In the genomic region with DNA sequence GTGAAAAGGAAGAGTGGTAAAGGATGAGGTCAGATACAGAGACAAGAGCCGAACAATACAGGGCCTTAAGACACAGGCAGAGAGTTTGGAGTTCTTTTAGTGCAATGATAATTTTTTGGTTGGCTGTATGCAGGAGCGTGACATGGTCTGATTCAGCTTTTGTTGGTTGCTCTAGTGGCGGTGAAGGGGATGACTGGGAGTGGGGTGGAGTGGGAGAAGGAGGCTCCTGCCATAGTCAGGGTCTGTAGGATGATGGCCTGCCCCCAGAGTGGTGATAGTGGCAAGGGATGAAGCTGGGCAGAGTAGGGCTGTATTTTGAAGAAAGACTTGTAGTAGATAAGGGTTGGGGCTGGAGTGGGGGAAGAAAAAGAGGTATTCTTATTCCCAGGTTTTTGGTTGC, we compare ENCODE assay signal across 20 cellular contexts.
A peak's percentile ranks its signal among the peaks of the same experiment; 100 is the strongest.
DNase-seq lines count a peak whose midpoint lies in the region; ATAC-seq, FAIRE-seq and TF ChIP-seq lines count a peak whose summit lies in the region.
"Had no signal": no experiment of that assay in that cellular context is flagged by ENCODE, and none has a peak within 500 bp of the region (broad histone marks: within the 10 kb centered on the region; RNA-seq: fewer than 3 reads in every experiment).

No MANE protein-coding gene starts in this region.

- no peaks in the 10 kb centered on the region for H3K4me1 ChIP-seq in HepG2 (ENCODE audit: insufficient read depth, low read length)
- no peaks in the 10 kb centered on the region for H3K4me1 ChIP-seq in right lobe of liver
- no peaks in the 10 kb centered on the region for H3K4me1 ChIP-seq in GM12878 (ENCODE audit: control insufficient read depth, insufficient read depth, low read length)
- H3K4me1 ChIP-seq: suprapubic skin had no signal

- H3K4me3 ChIP-seq in HepG2 (replicated peaks in 1 of 3; ENCODE audit: insufficient read depth in 1 of 3, low read depth in 2 of 3, low read length in 3 of 3): no peak overlapping the region
- no peak overlapping the region for H3K4me3 ChIP-seq in right lobe of liver
- H3K4me3 ChIP-seq in GM12878: no peak overlapping the region
- H3K4me3 ChIP-seq: suprapubic skin had no signal

- no peaks in the 10 kb centered on the region for H3K36me3 Mint-ChIP-seq in activated CD8-positive, alpha-beta T cell treated with anti-CD3 and anti-CD28 coated beads for 36 hours (ENCODE audit: low read depth)
- H3K36me3 Mint-ChIP-seq: activated naive CD8-positive, alpha-beta T cell treated with anti-CD3 and anti-CD28 coated beads, Interleukin-2, amount 10 ng/mL, durations not matched to agents 7 days and 5 days; naive B cell had no signal

- no peak for DNase-seq in HepG2 (ENCODE audit: low spot score)
- DNase-seq in right lobe of liver: no peak
- DNase-seq in NCI-H2029 (lab: John Stamatoyannopoulos, UW): peak; percentile 6
- DNase-seq in GM12878 (ENCODE audit: low read depth, low spot score): no peak
- no peak for DNase-seq in H4 (ENCODE audit: low spot score)
- DNase-seq in NCI-H2171 (lab: John Stamatoyannopoulos, UW): no peak
- no peak for DNase-seq in activated CD8-positive, alpha-beta T cell treated with anti-CD3 and anti-CD28 coated beads for 36 hours
- DNase-seq: activated CD4-positive, alpha-beta T cell treated with anti-CD3 and anti-CD28 coated beads, Interleukin-2, amount 10 ng/mL, durations not matched to agents 7 days and 5 days; activated CD8-positive, alpha-beta memory T cell treated with anti-CD3 and anti-CD28 coated beads, Interleukin-2, amount 50 U/mL, for 4 hours; activated naive CD8-positive, alpha-beta T cell treated with anti-CD3 and anti-CD28 coated beads, Interleukin-2, amount 10 ng/mL, durations not matched to agents 7 days and 5 days; CD4-positive, alpha-beta T cell; effector memory CD8-positive, alpha-beta T cell; HFFc6; naive B cell; NCI-H1694 treated with DMSO at 0.1 percent for 48 hours; stimulated activated CD8-positive, alpha-beta memory T cell treated with anti-CD3 and anti-CD28 coated beads, Interleukin-4, amount 100 ng/mL, for 48 hours; T-helper 1 cell had no signal

- H3K27me3 ChIP-seq in HepG2 (ENCODE audit: control insufficient read depth in 1 of 2, insufficient read depth in 2 of 2, low read length in 2 of 2) (no peaks in the 10 kb centered on the region), right lobe of liver (no peaks in the 10 kb centered on the region), GM12878 (replicated peaks in 1 of 2; ENCODE audit: control insufficient read depth in 2 of 2, insufficient read depth in 2 of 2, low read length in 1 of 2) (no peaks in the 10 kb centered on the region)
- H3K27me3 ChIP-seq: suprapubic skin had no signal

- no peaks in the 10 kb centered on the region for H3K9me3 ChIP-seq in HepG2 (ENCODE audit: low read length)
- no peaks in the 10 kb centered on the region for H3K9me3 ChIP-seq in right lobe of liver
- no peaks in the 10 kb centered on the region for H3K9me3 ChIP-seq in GM12878 (replicated peaks; ENCODE audit: control insufficient read depth, insufficient read depth, low read length)
- H3K9me3 ChIP-seq: suprapubic skin had no signal

- TF ChIP-seq EP300 in HepG2 (IDR thresholded peaks at IDR 0.05; ENCODE audit: low read depth in 2 of 2, low read length in 2 of 2) (no peak), HepG2 (CRISPR knock-in tag; IDR thresholded peaks at IDR 0.05; ENCODE audit: borderline replicate concordance) (no peak), GM12878 (IDR thresholded peaks at IDR 0.05; ENCODE audit: borderline replicate concordance in 1 of 2, control insufficient read depth in 1 of 2, low read depth in 2 of 2, low read length in 2 of 2) (no peak)

- ATAC-seq in HepG2 (peak; percentile 78), right lobe of liver (no peak), GM12878 (peak; percentile 44), GM21515 (IDR thresholded peaks at IDR 0.05; ENCODE audit: unreplicated experiment) (no peak)
- ATAC-seq in activated CD8-positive, alpha-beta T cell treated with anti-CD3 and anti-CD28 coated beads for 36 hours: no peak
- ATAC-seq: effector memory CD8-positive, alpha-beta T cell had no signal

- H3K27ac ChIP-seq in HepG2 (ENCODE audit: extremely low read length, insufficient read depth, low read length) (no peak overlapping the region), right lobe of liver (no peak overlapping the region), GM12878 (ENCODE audit: control insufficient read depth, insufficient read depth) (no peak overlapping the region)
- H3K27ac ChIP-seq: suprapubic skin had no signal

- no TSS peak for BruUV-seq in HepG2 (replicated peaks; lab: Mats Ljungman, UMichigan)
- no TSS peak for BruUV-seq in GM12878 (replicated peaks; lab: Mats Ljungman, UMichigan)

- intact Hi-C loops in HepG2 (cut with micrococcal nuclease; ENCODE audit: unreplicated experiment) (no loop called here), right lobe of liver (cut with DNase I) (no loop called here), GM12878 (cut with micrococcal nuclease; ENCODE audit: unreplicated experiment) (no loop called here)
- intact Hi-C loops in activated CD8-positive, alpha-beta T cell treated with anti-CD3 and anti-CD28 coated beads for 36 hours (cut with micrococcal nuclease): no loop called here

- SMC1A ChIA-PET in GM12878 (lab: Charles Lee; ENCODE audit: uncharacterized antibody, unreplicated experiment): no interaction called here

- H3K4me3 Mint-ChIP-seq in activated CD8-positive, alpha-beta T cell treated with anti-CD3 and anti-CD28 coated beads for 36 hours: no peak overlapping the region
- H3K4me3 Mint-ChIP-seq: activated CD4-positive, alpha-beta T cell treated with anti-CD3 and anti-CD28 coated beads, Interleukin-2, amount 10 ng/mL, durations not matched to agents 7 days and 5 days; activated naive CD8-positive, alpha-beta T cell treated with anti-CD3 and anti-CD28 coated beads, Interleukin-2, amount 10 ng/mL, durations not matched to agents 7 days and 5 days; CD4-positive, alpha-beta T cell; effector memory CD8-positive, alpha-beta T cell; naive B cell had no signal

- H3K4me1 Mint-ChIP-seq in activated CD8-positive, alpha-beta T cell treated with anti-CD3 and anti-CD28 coated beads for 36 hours (ENCODE audit: low read depth): no peaks in the 10 kb centered on the region
- H3K4me1 Mint-ChIP-seq: activated CD4-positive, alpha-beta T cell treated with anti-CD3 and anti-CD28 coated beads, Interleukin-2, amount 10 ng/mL, durations not matched to agents 7 days and 5 days had no signal

- H3K27ac Mint-ChIP-seq in activated CD8-positive, alpha-beta T cell treated with anti-CD3 and anti-CD28 coated beads for 36 hours: no peak overlapping the region
- H3K27ac Mint-ChIP-seq: activated CD4-positive, alpha-beta T cell treated with anti-CD3 and anti-CD28 coated beads, Interleukin-2, amount 10 ng/mL, durations not matched to agents 7 days and 5 days; activated naive CD8-positive, alpha-beta T cell treated with anti-CD3 and anti-CD28 coated beads, Interleukin-2, amount 10 ng/mL, durations not matched to agents 7 days and 5 days; activated T-helper 2 cell treated with anti-CD3 and anti-CD28 coated beads, Interferon-gamma antibody, Interleukin-2, Interleukin-4, amounts not matched to agents 10 μg/mL and 5 μg/mL and 100 μg/mL, durations not matched to agents 14 hours and 24 hours and 36 hours; CD4-positive, alpha-beta T cell; effector memory CD8-positive, alpha-beta T cell; HFFc6; naive B cell had no signal

- TF ChIP-seq RAD21 in HepG2 (CRISPR knock-in tag; IDR thresholded peaks at IDR 0.05): no peak
- TF ChIP-seq RAD21 in GM12878 (IDR thresholded peaks at IDR 0.05; ENCODE audit: insufficient read depth, low read depth, low read length): no peak

- CTCF ChIA-PET in HepG2 (lab: Yijun Ruan, JAX; ENCODE audit: low intra/inter-chr PET ratio, low total read pairs): no interaction called here
- CTCF ChIA-PET in GM12878 (lab: Yijun Ruan, JAX): no interaction called here
- CTCF ChIA-PET in activated CD8-positive, alpha-beta T cell treated with anti-CD3 and anti-CD28 coated beads for 36 hours (lab: Charles Lee): no interaction called here

- H3K79me2 ChIP-seq in HepG2 (ENCODE audit: insufficient read depth, low read length): no peaks in the 10 kb centered on the region
- H3K79me2 ChIP-seq in GM12878 (ENCODE audit: control insufficient read depth, insufficient read depth, low read length): no peaks in the 10 kb centered on the region

- H3K4me2 ChIP-seq in HepG2 (ENCODE audit: low read depth, low read length) (no peak overlapping the region), GM12878 (ENCODE audit: control insufficient read depth, insufficient read depth) (no peak overlapping the region)

- no peak overlapping the region for H3K9ac ChIP-seq in HepG2 (ENCODE audit: insufficient read depth, low read depth, low read length)
- no peak overlapping the region for H3K9ac ChIP-seq in GM12878 (ENCODE audit: control insufficient read depth, insufficient read depth, low read length)

- TF ChIP-seq CTCF in HepG2 (CRISPR knock-in tag; IDR thresholded peaks at IDR 0.05) (no peak), right lobe of liver (IDR thresholded peaks at IDR 0.05) (no peak), GM12878 (IDR thresholded peaks at IDR 0.05 in 2 of 3, conservative IDR thresholded peaks at IDR 0.05 in 1 of 3; ENCODE audit: control insufficient read depth in 2 of 3, extremely low read depth in 1 of 3, insufficient read depth in 1 of 3, low read depth in 3 of 3, low read length in 3 of 3) (0 out of 6 replicates have a peak, but pooled peaks of 1 of the 3 experiments have one; percentile 5)
- no peak for TF ChIP-seq CTCF in activated CD8-positive, alpha-beta T cell treated with anti-CD3 and anti-CD28 coated beads for 36 hours (IDR thresholded peaks at IDR 0.05)

- H3K27me3 Mint-ChIP-seq in activated CD8-positive, alpha-beta T cell treated with anti-CD3 and anti-CD28 coated beads for 36 hours: no peaks in the 10 kb centered on the region
- H3K27me3 Mint-ChIP-seq: activated CD4-positive, alpha-beta T cell treated with anti-CD3 and anti-CD28 coated beads, Interleukin-2, amount 10 ng/mL, durations not matched to agents 7 days and 5 days; activated naive CD8-positive, alpha-beta T cell treated with anti-CD3 and anti-CD28 coated beads, Interleukin-2, amount 10 ng/mL, durations not matched to agents 7 days and 5 days; CD4-positive, alpha-beta T cell; effector memory CD8-positive, alpha-beta T cell; naive B cell had no signal

- FAIRE-seq in HepG2 (lab: Jason Lieb, UNC) (no peak), GM12878 (lab: Jason Lieb, UNC) (no peak)

- H4K20me1 ChIP-seq in HepG2 (ENCODE audit: insufficient read depth, low read length) (no peaks in the 10 kb centered on the region), GM12878 (ENCODE audit: control insufficient read depth, insufficient read depth) (no peaks in the 10 kb centered on the region)

- no peaks in the 10 kb centered on the region for H3K9me3 Mint-ChIP-seq in activated CD8-positive, alpha-beta T cell treated with anti-CD3 and anti-CD28 coated beads for 36 hours
- H3K9me3 Mint-ChIP-seq: activated CD4-positive, alpha-beta T cell treated with anti-CD3 and anti-CD28 coated beads, Interleukin-2, amount 10 ng/mL, durations not matched to agents 7 days and 5 days; activated naive CD8-positive, alpha-beta T cell treated with anti-CD3 and anti-CD28 coated beads, Interleukin-2, amount 10 ng/mL, durations not matched to agents 7 days and 5 days; activated T-helper 2 cell treated with anti-CD3 and anti-CD28 coated beads, Interferon-gamma antibody, Interleukin-2, Interleukin-4, amounts not matched to agents 10 μg/mL and 5 μg/mL and 100 μg/mL, durations not matched to agents 14 hours and 24 hours and 36 hours; CD4-positive, alpha-beta T cell; HFFc6; naive B cell had no signal

- in situ Hi-C loops in HepG2 (cut with HindIII; ENCODE audit: extremely low pct_ligation_motif_present, low pct_unique_long_range_greater_than_20kb): no loop called here
- in situ Hi-C loops in GM12878 (cut with MboI): no loop called here

- no peak overlapping the region for H2AFZ ChIP-seq in HepG2 (ENCODE audit: low read length)
- H2AFZ ChIP-seq in GM12878 (ENCODE audit: control insufficient read depth, low read depth, low read length): no peak overlapping the region

- TF ChIP-seq POLR2A in HepG2 (IDR thresholded peaks at IDR 0.05; ENCODE audit: insufficient read depth in 1 of 2, low read depth in 2 of 2, low read length in 2 of 2) (no peak), right lobe of liver (IDR thresholded peaks at IDR 0.05) (no peak), GM12878 (IDR thresholded peaks at IDR 0.05; ENCODE audit: low read depth, low read length) (no peak)

- RAD21 ChIA-PET in GM12878 (lab: Charles Lee; ENCODE audit: unreplicated experiment): no interaction called here

- H3K36me3 ChIP-seq in HepG2 (replicated peaks in 1 of 2; ENCODE audit: control insufficient read depth in 1 of 2, insufficient read depth in 2 of 2, low read length in 2 of 2): no peaks in the 10 kb centered on the region
- no peaks in the 10 kb centered on the region for H3K36me3 ChIP-seq in right lobe of liver
- H3K36me3 ChIP-seq in GM12878 (ENCODE audit: control insufficient read depth in 2 of 2, insufficient read depth in 2 of 2, low read length in 1 of 2): no peaks in the 10 kb centered on the region
- H3K36me3 ChIP-seq: suprapubic skin had no signal

- POLR2A ChIA-PET in HepG2 (lab: Yijun Ruan, JAX) (no interaction called here), GM12878 (lab: Charles Lee) (no interaction called here)
- POLR2A ChIA-PET in activated CD8-positive, alpha-beta T cell treated with anti-CD3 and anti-CD28 coated beads for 36 hours (lab: Charles Lee): interaction anchor here (0.6 kb wide), 1 partner anchor 1925 kb away, joined by 3 read pairs; no protein-coding TSS in a partner anchor

- WGBS in HepG2 (ENCODE audit: low lambda C conversion rate): 2% methylated on average over 3 of the region's 3 CpGs
- WGBS in right lobe of liver (ENCODE audit: insufficient coverage, low coverage, low lambda C conversion rate, missing lambda C conversion rate): 58% methylated on average over 3 of the region's 3 CpGs
- 30% methylated on average over 3 of the region's 3 CpGs for WGBS in GM12878 (ENCODE audit: insufficient coverage, insufficient replicate concordance, low lambda C conversion rate, missing lambda C conversion rate)

Comparison
In these comparisons a context has a peak if more than half of its experiments do, and no peak if none do; other contexts are left out.
1. ATAC-seq: peak in HepG2 (single experiment) and GM12878 (single experiment); none in right lobe of liver (0 of 4), GM21515 (single experiment) and activated CD8-positive, alpha-beta T cell treated with anti-CD3 and anti-CD28 coated beads for 36 hours (single experiment).